2 cellular contexts compared by ENCODE assay signal in the genomic region with DNA sequence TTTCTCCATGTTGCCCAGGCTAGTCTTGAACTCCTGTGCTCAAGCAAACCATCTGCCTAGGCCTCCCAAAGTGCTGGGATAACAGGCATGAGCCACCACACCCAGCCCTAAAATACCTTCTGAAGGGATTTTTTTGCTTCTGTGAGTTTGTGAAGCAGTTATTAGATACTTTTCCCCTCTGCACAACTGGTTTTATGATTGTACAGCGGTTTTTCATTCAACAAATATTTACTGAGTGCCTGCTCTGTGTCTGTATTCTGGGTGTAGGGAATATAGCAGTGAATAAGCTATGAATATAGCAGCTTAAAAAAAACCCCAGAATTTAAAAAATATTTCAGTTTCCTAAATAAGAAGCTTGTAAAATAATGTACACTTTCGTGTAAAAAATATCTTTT.
TF ChIP-seq lines count a peak whose summit lies in the region.

No MANE protein-coding gene starts in this region.

TF ChIP-seq in SK-N-SH, 30 proteins besides CTCF, POLR2A, EP300 and RAD21:
- TF ChIP-seq FOXJ3 (CRISPR knock-in tag; IDR thresholded peaks at IDR 0.05) (no peak), SMC3 (IDR thresholded peaks at IDR 0.05; ENCODE audit: low read depth, low read length) (no peak), TCF12 (IDR thresholded peaks at IDR 0.05) (no peak), FOXM1 (IDR thresholded peaks at IDR 0.05; ENCODE audit: low read depth) (no peak), ELF1 (IDR thresholded peaks at IDR 0.05) (no peak), GABPA (IDR thresholded peaks at IDR 0.05; ENCODE audit: low read depth) (no peak), NRF1 (IDR thresholded peaks at IDR 0.05; ENCODE audit: low read depth, low read length) (no peak), MXI1 (IDR thresholded peaks at IDR 0.05; ENCODE audit: low read depth, low read length) (no peak), NFIC (IDR thresholded peaks at IDR 0.05; ENCODE audit: borderline replicate concordance) (no peak), RFX5 (IDR thresholded peaks at IDR 0.05; ENCODE audit: low read length) (no peak), CHD2 (IDR thresholded peaks at IDR 0.05; ENCODE audit: low read length, partially characterized antibody) (no peak)
- TF ChIP-seq, protein P1, sequence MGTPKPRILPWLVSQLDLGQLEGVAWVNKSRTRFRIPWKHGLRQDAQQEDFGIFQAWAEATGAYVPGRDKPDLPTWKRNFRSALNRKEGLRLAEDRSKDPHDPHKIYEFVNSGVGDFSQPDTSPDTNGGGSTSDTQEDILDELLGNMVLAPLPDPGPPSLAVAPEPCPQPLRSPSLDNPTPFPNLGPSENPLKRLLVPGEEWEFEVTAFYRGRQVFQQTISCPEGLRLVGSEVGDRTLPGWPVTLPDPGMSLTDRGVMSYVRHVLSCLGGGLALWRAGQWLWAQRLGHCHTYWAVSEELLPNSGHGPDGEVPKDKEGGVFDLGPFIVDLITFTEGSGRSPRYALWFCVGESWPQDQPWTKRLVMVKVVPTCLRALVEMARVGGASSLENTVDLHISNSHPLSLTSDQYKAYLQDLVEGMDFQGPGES (IDR thresholded peaks at IDR 0.05; ENCODE audit: low read depth, low read length), result no peak
- TF ChIP-seq, protein P2, sequence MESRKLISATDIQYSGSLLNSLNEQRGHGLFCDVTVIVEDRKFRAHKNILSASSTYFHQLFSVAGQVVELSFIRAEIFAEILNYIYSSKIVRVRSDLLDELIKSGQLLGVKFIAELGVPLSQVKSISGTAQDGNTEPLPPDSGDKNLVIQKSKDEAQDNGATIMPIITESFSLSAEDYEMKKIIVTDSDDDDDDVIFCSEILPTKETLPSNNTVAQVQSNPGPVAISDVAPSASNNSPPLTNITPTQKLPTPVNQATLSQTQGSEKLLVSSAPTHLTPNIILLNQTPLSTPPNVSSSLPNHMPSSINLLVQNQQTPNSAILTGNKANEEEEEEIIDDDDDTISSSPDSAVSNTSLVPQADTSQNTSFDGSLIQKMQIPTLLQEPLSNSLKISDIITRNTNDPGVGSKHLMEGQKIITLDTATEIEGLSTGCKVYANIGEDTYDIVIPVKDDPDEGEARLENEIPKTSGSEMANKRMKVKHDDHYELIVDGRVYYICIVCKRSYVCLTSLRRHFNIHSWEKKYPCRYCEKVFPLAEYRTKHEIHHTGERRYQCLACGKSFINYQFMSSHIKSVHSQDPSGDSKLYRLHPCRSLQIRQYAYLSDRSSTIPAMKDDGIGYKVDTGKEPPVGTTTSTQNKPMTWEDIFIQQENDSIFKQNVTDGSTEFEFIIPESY (IDR thresholded peaks at IDR 0.05; ENCODE audit: borderline replicate concordance, low read depth), result no peak
- TF ChIP-seq, protein P3, sequence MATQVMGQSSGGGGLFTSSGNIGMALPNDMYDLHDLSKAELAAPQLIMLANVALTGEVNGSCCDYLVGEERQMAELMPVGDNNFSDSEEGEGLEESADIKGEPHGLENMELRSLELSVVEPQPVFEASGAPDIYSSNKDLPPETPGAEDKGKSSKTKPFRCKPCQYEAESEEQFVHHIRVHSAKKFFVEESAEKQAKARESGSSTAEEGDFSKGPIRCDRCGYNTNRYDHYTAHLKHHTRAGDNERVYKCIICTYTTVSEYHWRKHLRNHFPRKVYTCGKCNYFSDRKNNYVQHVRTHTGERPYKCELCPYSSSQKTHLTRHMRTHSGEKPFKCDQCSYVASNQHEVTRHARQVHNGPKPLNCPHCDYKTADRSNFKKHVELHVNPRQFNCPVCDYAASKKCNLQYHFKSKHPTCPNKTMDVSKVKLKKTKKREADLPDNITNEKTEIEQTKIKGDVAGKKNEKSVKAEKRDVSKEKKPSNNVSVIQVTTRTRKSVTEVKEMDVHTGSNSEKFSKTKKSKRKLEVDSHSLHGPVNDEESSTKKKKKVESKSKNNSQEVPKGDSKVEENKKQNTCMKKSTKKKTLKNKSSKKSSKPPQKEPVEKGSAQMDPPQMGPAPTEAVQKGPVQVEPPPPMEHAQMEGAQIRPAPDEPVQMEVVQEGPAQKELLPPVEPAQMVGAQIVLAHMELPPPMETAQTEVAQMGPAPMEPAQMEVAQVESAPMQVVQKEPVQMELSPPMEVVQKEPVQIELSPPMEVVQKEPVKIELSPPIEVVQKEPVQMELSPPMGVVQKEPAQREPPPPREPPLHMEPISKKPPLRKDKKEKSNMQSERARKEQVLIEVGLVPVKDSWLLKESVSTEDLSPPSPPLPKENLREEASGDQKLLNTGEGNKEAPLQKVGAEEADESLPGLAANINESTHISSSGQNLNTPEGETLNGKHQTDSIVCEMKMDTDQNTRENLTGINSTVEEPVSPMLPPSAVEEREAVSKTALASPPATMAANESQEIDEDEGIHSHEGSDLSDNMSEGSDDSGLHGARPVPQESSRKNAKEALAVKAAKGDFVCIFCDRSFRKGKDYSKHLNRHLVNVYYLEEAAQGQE (IDR thresholded peaks at IDR 0.05; ENCODE audit: low read depth, low read length), result no peak
- TF ChIP-seq, protein P4, sequence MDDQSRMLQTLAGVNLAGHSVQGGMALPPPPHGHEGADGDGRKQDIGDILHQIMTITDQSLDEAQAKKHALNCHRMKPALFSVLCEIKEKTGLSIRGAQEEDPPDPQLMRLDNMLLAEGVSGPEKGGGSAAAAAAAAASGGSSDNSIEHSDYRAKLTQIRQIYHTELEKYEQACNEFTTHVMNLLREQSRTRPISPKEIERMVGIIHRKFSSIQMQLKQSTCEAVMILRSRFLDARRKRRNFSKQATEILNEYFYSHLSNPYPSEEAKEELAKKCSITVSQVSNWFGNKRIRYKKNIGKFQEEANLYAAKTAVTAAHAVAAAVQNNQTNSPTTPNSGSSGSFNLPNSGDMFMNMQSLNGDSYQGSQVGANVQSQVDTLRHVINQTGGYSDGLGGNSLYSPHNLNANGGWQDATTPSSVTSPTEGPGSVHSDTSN (IDR thresholded peaks at IDR 0.05), result no peak

TF ChIP-seq in SK-N-SH treated with all-trans-retinoic acid at 6 μM for 48 hours, 23 proteins besides CTCF, POLR2A, EP300 and RAD21:
- TF ChIP-seq CSDC2 (CRISPR knock-in tag; IDR thresholded peaks at IDR 0.05) (no peak), ZFP3 (CRISPR knock-in tag; IDR thresholded peaks at IDR 0.05) (no peak), ZNF70 (CRISPR knock-in tag; IDR thresholded peaks at IDR 0.05) (no peak), ZNF565 (CRISPR knock-in tag; conservative IDR thresholded peaks at IDR 0.05; ENCODE audit: low read depth) (no peak), GLIS3 (CRISPR knock-in tag; IDR thresholded peaks at IDR 0.05) (no peak), ZFP30 (CRISPR knock-in tag; IDR thresholded peaks at IDR 0.05) (no peak), ESRRG (CRISPR knock-in tag; IDR thresholded peaks at IDR 0.05) (no peak), BACH2 (CRISPR knock-in tag; IDR thresholded peaks at IDR 0.05; ENCODE audit: borderline replicate concordance) (no peak), ZC3H10 (CRISPR knock-in tag; IDR thresholded peaks at IDR 0.05) (no peak), ZNF8 (CRISPR knock-in tag; IDR thresholded peaks at IDR 0.05) (no peak), PPARA (CRISPR knock-in tag; IDR thresholded peaks at IDR 0.05; ENCODE audit: borderline replicate concordance) (no peak), SNAI2 (CRISPR knock-in tag; IDR thresholded peaks at IDR 0.05) (no peak), TOX (CRISPR knock-in tag; IDR thresholded peaks at IDR 0.05; ENCODE audit: borderline replicate concordance) (no peak), TCF4 (CRISPR knock-in tag; IDR thresholded peaks at IDR 0.05; ENCODE audit: borderline replicate concordance) (no peak)
- TF ChIP-seq, protein P5, sequence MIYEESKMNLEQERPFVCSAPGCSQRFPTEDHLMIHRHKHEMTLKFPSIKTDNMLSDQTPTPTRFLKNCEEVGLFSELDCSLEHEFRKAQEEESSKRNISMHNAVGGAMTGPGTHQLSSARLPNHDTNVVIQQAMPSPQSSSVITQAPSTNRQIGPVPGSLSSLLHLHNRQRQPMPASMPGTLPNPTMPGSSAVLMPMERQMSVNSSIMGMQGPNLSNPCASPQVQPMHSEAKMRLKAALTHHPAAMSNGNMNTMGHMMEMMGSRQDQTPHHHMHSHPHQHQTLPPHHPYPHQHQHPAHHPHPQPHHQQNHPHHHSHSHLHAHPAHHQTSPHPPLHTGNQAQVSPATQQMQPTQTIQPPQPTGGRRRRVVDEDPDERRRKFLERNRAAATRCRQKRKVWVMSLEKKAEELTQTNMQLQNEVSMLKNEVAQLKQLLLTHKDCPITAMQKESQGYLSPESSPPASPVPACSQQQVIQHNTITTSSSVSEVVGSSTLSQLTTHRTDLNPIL (CRISPR knock-in tag; IDR thresholded peaks at IDR 0.05; ENCODE audit: low read depth), result no peak
- TF ChIP-seq, protein P6, sequence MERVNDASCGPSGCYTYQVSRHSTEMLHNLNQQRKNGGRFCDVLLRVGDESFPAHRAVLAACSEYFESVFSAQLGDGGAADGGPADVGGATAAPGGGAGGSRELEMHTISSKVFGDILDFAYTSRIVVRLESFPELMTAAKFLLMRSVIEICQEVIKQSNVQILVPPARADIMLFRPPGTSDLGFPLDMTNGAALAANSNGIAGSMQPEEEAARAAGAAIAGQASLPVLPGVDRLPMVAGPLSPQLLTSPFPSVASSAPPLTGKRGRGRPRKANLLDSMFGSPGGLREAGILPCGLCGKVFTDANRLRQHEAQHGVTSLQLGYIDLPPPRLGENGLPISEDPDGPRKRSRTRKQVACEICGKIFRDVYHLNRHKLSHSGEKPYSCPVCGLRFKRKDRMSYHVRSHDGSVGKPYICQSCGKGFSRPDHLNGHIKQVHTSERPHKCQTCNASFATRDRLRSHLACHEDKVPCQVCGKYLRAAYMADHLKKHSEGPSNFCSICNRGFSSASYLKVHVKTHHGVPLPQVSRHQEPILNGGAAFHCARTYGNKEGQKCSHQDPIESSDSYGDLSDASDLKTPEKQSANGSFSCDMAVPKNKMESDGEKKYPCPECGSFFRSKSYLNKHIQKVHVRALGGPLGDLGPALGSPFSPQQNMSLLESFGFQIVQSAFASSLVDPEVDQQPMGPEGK (CRISPR knock-in tag; IDR thresholded peaks at IDR 0.05; ENCODE audit: borderline replicate concordance), result no peak
- TF ChIP-seq, protein P7, sequence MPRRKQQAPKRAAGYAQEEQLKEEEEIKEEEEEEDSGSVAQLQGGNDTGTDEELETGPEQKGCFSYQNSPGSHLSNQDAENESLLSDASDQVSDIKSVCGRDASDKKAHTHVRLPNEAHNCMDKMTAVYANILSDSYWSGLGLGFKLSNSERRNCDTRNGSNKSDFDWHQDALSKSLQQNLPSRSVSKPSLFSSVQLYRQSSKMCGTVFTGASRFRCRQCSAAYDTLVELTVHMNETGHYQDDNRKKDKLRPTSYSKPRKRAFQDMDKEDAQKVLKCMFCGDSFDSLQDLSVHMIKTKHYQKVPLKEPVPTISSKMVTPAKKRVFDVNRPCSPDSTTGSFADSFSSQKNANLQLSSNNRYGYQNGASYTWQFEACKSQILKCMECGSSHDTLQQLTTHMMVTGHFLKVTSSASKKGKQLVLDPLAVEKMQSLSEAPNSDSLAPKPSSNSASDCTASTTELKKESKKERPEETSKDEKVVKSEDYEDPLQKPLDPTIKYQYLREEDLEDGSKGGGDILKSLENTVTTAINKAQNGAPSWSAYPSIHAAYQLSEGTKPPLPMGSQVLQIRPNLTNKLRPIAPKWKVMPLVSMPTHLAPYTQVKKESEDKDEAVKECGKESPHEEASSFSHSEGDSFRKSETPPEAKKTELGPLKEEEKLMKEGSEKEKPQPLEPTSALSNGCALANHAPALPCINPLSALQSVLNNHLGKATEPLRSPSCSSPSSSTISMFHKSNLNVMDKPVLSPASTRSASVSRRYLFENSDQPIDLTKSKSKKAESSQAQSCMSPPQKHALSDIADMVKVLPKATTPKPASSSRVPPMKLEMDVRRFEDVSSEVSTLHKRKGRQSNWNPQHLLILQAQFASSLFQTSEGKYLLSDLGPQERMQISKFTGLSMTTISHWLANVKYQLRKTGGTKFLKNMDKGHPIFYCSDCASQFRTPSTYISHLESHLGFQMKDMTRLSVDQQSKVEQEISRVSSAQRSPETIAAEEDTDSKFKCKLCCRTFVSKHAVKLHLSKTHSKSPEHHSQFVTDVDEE (CRISPR knock-in tag; IDR thresholded peaks at IDR 0.05), result no peak
- TF ChIP-seq, protein P8, sequence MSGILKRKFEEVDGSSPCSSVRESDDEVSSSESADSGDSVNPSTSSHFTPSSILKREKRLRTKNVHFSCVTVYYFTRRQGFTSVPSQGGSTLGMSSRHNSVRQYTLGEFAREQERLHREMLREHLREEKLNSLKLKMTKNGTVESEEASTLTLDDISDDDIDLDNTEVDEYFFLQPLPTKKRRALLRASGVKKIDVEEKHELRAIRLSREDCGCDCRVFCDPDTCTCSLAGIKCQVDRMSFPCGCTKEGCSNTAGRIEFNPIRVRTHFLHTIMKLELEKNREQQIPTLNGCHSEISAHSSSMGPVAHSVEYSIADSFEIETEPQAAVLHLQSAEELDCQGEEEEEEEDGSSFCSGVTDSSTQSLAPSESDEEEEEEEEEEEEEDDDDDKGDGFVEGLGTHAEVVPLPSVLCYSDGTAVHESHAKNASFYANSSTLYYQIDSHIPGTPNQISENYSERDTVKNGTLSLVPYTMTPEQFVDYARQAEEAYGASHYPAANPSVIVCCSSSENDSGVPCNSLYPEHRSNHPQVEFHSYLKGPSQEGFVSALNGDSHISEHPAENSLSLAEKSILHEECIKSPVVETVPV (CRISPR knock-in tag; IDR thresholded peaks at IDR 0.05), result no peak
